2 cellular contexts compared by ENCODE assay signal in the genomic region with DNA sequence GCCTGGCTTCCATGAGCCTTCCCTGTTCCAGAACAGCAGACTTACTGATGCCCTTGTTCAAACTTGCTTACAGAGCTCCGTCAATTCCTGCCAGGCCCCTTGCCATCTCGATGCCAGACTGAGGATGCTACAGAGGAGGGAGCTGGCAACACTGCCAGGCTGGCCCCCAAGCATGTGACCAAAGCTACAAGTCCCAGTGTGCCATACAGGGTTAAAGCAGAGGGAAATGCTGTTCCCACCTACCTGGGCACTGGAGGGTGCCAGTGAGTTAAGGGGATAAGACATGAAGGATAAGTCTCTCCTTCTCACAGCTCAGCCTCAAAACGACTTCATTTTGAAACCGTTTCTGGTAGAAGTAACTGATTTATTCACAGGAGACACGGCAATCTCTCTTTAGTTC.
TF ChIP-seq lines count a peak whose summit lies in the region.

No MANE protein-coding gene starts in this region.

TF ChIP-seq in HEK293, 187 proteins besides CTCF, POLR2A, EP300 and RAD21:
- TF ChIP-seq ZNF600 (tag by site-specific recombination; IDR thresholded peaks at IDR 0.05): peak; percentile 33; the same call in 1 of the 2 replicates
- no peak for TF ChIP-seq ZNF311 (tag by site-specific recombination; IDR thresholded peaks at IDR 0.05; ENCODE audit: borderline replicate concordance)

TF ChIP-seq in GM12878, 131 proteins besides CTCF, POLR2A, EP300 and RAD21:
- TF ChIP-seq CHD1 (IDR thresholded peaks at IDR 0.05; ENCODE audit: low read depth, low read length): no peak
TF ChIP-seq in GM12878: peak in this region for 0.
